8 cellular contexts compared by ENCODE assay signal in genomic region chr7:25862254-25862992, GRCh38.
DNase-seq lines count a peak whose midpoint lies in the region; ATAC-seq, FAIRE-seq and TF ChIP-seq lines count a peak whose summit lies in the region.

No MANE protein-coding gene starts in this region.

- POLR2A ChIA-PET in A549 (lab: Yijun Ruan, JAX): interaction anchor here (1.2 to 1.6 kb wide), 2 partner anchors 337 to 339 kb away, joined by 4 to 5 read pairs; partner anchors contain the start of gene CBX3

- no peaks in the 10 kb centered on the region for H3K9me3 ChIP-seq in A549

- no peak overlapping the region for H3K27ac ChIP-seq in A549

- CTCF ChIA-PET in A549 (lab: Yijun Ruan, JAX): interaction anchor here (0.8 to 1.7 kb wide), 3 partner anchors 11 to 603 kb away, joined by 3 to 8 read pairs (median 3); no protein-coding TSS in a partner anchor

- no peak for TF ChIP-seq EP300 in A549 (IDR thresholded peaks at IDR 0.05)

- no peak for TF ChIP-seq CTCF in A549 (IDR thresholded peaks at IDR 0.05)

- FAIRE-seq in A549 (lab: Jason Lieb, UNC): peak; percentile 46

- 1% methylated on average over 44 of the region's 45 CpGs for WGBS in A549 (ENCODE audit: missing lambda C conversion rate)

- DNase-seq in A549 (ENCODE audit: low read depth in 1 of 2, low spot score in 1 of 2) (peak; percentile 96 to 100), NCI-H2029 (lab: John Stamatoyannopoulos, UW) (peak; percentile 100), T1000 (lab: John Stamatoyannopoulos, UW) (peak; percentile 99), astrocyte of the hippocampus (ENCODE audit: low read depth, low spot score) (peak; percentile 100), iris pigment epithelial cell (ENCODE audit: low read depth) (peak; percentile 100)
- peak; percentile 78 to 94 for DNase-seq in stimulated activated CD4-positive, alpha-beta T cell treated with anti-CD3 and anti-CD28 coated beads, Interleukin-2, amount 100 ng/mL, for 24 hours

- TF ChIP-seq RAD21 in A549 (conservative IDR thresholded peaks at IDR 0.05 in 1 of 2, IDR thresholded peaks at IDR 0.05 in 1 of 2): no peak

- 0 out of 3 replicates have a peak, but pooled peaks cover 4% of the 10 kb centered on the region for H3K4me1 ChIP-seq in A549

- peak overlapping the region; percentile 33 for H3K4me3 ChIP-seq in A549

- no peak for TF ChIP-seq POLR2A in A549 (IDR thresholded peaks at IDR 0.05; ENCODE audit: low read length)

- ATAC-seq in A549 (peak; percentile 93 to 96), GM18861 (IDR thresholded peaks at IDR 0.05; ENCODE audit: unreplicated experiment) (peak; percentile 84), HG03060 (IDR thresholded peaks at IDR 0.05; ENCODE audit: low read depth, unreplicated experiment) (peak; percentile 86)

- peak overlapping the region; percentile 67 for H3K4me2 ChIP-seq in A549

TF ChIP-seq in A549, 52 proteins besides CTCF, POLR2A, EP300 and RAD21 (continues in another document):
- 0 out of 2 replicates have a peak, but pooled peaks have one; percentile 28 for TF ChIP-seq RFX5 (IDR thresholded peaks at IDR 0.05)
- no peak for TF ChIP-seq HES2 (IDR thresholded peaks at IDR 0.05)
- peak; percentile 63 for TF ChIP-seq MAX (IDR thresholded peaks at IDR 0.05)
- TF ChIP-seq HOXB5 (CRISPR knock-in tag; IDR thresholded peaks at IDR 0.05): no peak
- TF ChIP-seq RCOR1 (IDR thresholded peaks at IDR 0.05; ENCODE audit: low read depth, low read length): no peak
- no peak for TF ChIP-seq HEYL (CRISPR knock-in tag; IDR thresholded peaks at IDR 0.05)
- TF ChIP-seq ZFP36 (IDR thresholded peaks at IDR 0.05; ENCODE audit: borderline replicate concordance, partially characterized antibody): peak; percentile 81
- no peak for TF ChIP-seq REST (IDR thresholded peaks at IDR 0.05)
- no peak for TF ChIP-seq GATA3 (IDR thresholded peaks at IDR 0.05; ENCODE audit: borderline replicate concordance)
- no peak for TF ChIP-seq NFE2L2 (conservative IDR thresholded peaks at IDR 0.05; ENCODE audit: low read length)
- no peak for TF ChIP-seq KDM5A (IDR thresholded peaks at IDR 0.05)
- no peak for TF ChIP-seq USF2 (IDR thresholded peaks at IDR 0.05)
- no peak for TF ChIP-seq CBX2 (IDR thresholded peaks at IDR 0.05; ENCODE audit: borderline replicate concordance, low read depth)
- TF ChIP-seq E2F6 (IDR thresholded peaks at IDR 0.05; ENCODE audit: borderline replicate concordance, low read depth): no peak
- TF ChIP-seq HOXA7 (CRISPR knock-in tag; IDR thresholded peaks at IDR 0.05): no peak
- TF ChIP-seq ZSCAN20 (CRISPR knock-in tag; IDR thresholded peaks at IDR 0.05): no peak
- no peak for TF ChIP-seq POLR2AphosphoS2 (conservative IDR thresholded peaks at IDR 0.05; ENCODE audit: low read length)
- no peak for TF ChIP-seq RNF2 (IDR thresholded peaks at IDR 0.05; ENCODE audit: borderline replicate concordance, low read depth)
- no peak for TF ChIP-seq NR3C1 (IDR thresholded peaks at IDR 0.05)
- TF ChIP-seq MYC (IDR thresholded peaks at IDR 0.05; ENCODE audit: borderline replicate concordance, low read length): 0 out of 2 replicates have a peak, but pooled peaks have one; percentile 51
- no peak for TF ChIP-seq BHLHE40 (IDR thresholded peaks at IDR 0.05; ENCODE audit: low read depth, low read length)
- no peak for TF ChIP-seq SMC3 (IDR thresholded peaks at IDR 0.05)
- TF ChIP-seq MAZ (IDR thresholded peaks at IDR 0.05; ENCODE audit: borderline replicate concordance, low read depth, low read length): no peak
- no peak for TF ChIP-seq CHD2 (IDR thresholded peaks at IDR 0.05; ENCODE audit: low read length, partially characterized antibody)
- peak in 1 of 2 experiments; percentile 50; a peak in 2 of 5 replicates for TF ChIP-seq JUN (IDR thresholded peaks at IDR 0.05)
- no peak for TF ChIP-seq FOXS1 (CRISPR knock-in tag; IDR thresholded peaks at IDR 0.05)
- TF ChIP-seq JUNB (IDR thresholded peaks at IDR 0.05): no peak
- no peak for TF ChIP-seq ESRRA (IDR thresholded peaks at IDR 0.05; ENCODE audit: borderline replicate concordance, low read length)
- TF ChIP-seq TP53 (CRISPR knock-in tag; IDR thresholded peaks at IDR 0.05): no peak
- no peak for TF ChIP-seq RARB (CRISPR knock-in tag; IDR thresholded peaks at IDR 0.05)
- peak; percentile 3 for TF ChIP-seq MAFK (IDR thresholded peaks at IDR 0.05; ENCODE audit: partially characterized antibody)
- TF ChIP-seq PBX3 (IDR thresholded peaks at IDR 0.05): no peak; the same call in 1 of the 2 replicates
- TF ChIP-seq EHMT2 (IDR thresholded peaks at IDR 0.05; ENCODE audit: low read depth): no peak
- TF ChIP-seq HDAC2 (IDR thresholded peaks at IDR 0.05): no peak
- no peak for TF ChIP-seq CEBPB (IDR thresholded peaks at IDR 0.05)
- no peak for TF ChIP-seq HMGXB4 (CRISPR knock-in tag; IDR thresholded peaks at IDR 0.05; ENCODE audit: borderline replicate concordance)
- TF ChIP-seq FOSL2 (IDR thresholded peaks at IDR 0.05): no peak
- TF ChIP-seq FOSL2 (CRISPR knock-in tag; IDR thresholded peaks at IDR 0.05): no peak
- no peak for TF ChIP-seq CBX8 (IDR thresholded peaks at IDR 0.05)
